Comparison of ENCODE assay signal across 1 cellular context in the genomic region with DNA sequence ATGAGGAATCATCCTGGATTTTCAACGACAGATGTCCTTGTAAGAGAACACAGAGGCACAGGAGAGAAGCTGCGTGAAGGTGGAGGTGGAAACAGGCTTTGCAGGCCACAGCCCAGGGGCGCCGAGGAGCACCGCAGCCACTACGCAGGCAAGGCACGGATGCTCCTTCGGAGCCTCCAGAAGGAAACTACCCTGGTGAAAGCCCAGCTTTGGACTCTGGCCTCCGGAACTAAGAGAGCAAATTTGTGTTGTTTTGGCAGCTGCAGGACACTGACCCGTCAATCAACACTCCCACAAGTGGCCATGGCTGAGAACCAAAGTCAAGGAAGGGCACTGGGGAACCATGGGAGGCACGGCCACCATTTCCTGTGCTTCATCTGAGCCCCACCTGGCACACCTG.
TF ChIP-seq lines count a peak whose summit lies in the region.

No MANE protein-coding gene starts in this region.

TF ChIP-seq in HepG2, 621 proteins besides CTCF, POLR2A, EP300 and RAD21 (continues in another document):
- peak; percentile 71 for TF ChIP-seq ZNF687 (CRISPR knock-in tag; IDR thresholded peaks at IDR 0.05)
- no peak for TF ChIP-seq FOSL1 (CRISPR knock-in tag; IDR thresholded peaks at IDR 0.05; ENCODE audit: borderline replicate concordance)
- peak; percentile 18; the same call in 1 of the 2 replicates for TF ChIP-seq FOXO1 (CRISPR knock-in tag; IDR thresholded peaks at IDR 0.05)
- TF ChIP-seq ZNF317 (CRISPR knock-in tag; IDR thresholded peaks at IDR 0.05) = no peak
- TF ChIP-seq ZBTB7B (CRISPR knock-in tag; IDR thresholded peaks at IDR 0.05) = no peak
- TF ChIP-seq, protein P1, sequence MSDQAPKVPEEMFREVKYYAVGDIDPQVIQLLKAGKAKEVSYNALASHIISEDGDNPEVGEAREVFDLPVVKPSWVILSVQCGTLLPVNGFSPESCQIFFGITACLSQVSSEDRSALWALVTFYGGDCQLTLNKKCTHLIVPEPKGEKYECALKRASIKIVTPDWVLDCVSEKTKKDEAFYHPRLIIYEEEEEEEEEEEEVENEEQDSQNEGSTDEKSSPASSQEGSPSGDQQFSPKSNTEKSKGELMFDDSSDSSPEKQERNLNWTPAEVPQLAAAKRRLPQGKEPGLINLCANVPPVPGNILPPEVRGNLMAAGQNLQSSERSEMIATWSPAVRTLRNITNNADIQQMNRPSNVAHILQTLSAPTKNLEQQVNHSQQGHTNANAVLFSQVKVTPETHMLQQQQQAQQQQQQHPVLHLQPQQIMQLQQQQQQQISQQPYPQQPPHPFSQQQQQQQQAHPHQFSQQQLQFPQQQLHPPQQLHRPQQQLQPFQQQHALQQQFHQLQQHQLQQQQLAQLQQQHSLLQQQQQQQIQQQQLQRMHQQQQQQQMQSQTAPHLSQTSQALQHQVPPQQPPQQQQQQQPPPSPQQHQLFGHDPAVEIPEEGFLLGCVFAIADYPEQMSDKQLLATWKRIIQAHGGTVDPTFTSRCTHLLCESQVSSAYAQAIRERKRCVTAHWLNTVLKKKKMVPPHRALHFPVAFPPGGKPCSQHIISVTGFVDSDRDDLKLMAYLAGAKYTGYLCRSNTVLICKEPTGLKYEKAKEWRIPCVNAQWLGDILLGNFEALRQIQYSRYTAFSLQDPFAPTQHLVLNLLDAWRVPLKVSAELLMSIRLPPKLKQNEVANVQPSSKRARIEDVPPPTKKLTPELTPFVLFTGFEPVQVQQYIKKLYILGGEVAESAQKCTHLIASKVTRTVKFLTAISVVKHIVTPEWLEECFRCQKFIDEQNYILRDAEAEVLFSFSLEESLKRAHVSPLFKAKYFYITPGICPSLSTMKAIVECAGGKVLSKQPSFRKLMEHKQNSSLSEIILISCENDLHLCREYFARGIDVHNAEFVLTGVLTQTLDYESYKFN (CRISPR knock-in tag; conservative IDR thresholded peaks at IDR 0.05) = peak; percentile 67
- 0 out of 2 replicates have a peak, but pooled peaks have one; percentile 23 for TF ChIP-seq RBFOX2 (IDR thresholded peaks at IDR 0.05; ENCODE audit: low read depth, low read length)
- TF ChIP-seq TFAP4 (IDR thresholded peaks at IDR 0.05; ENCODE audit: borderline replicate concordance, low read depth) = peak; percentile 27; the same call in 1 of the 2 replicates
- TF ChIP-seq DR1 (CRISPR knock-in tag; IDR thresholded peaks at IDR 0.05) = no peak
- TF ChIP-seq ZNF383 (CRISPR knock-in tag; IDR thresholded peaks at IDR 0.05; ENCODE audit: borderline replicate concordance) = no peak
- no peak for TF ChIP-seq ZNF550 (CRISPR knock-in tag; IDR thresholded peaks at IDR 0.05; ENCODE audit: borderline replicate concordance)
- TF ChIP-seq CSRNP1 (CRISPR knock-in tag; IDR thresholded peaks at IDR 0.05) = no peak
- TF ChIP-seq SMARCE1 (IDR thresholded peaks at IDR 0.05; ENCODE audit: borderline replicate concordance) = no peak
- no peak for TF ChIP-seq TGIF2 (CRISPR knock-in tag; IDR thresholded peaks at IDR 0.05)
- TF ChIP-seq PHF21A (CRISPR knock-in tag; IDR thresholded peaks at IDR 0.05) = 0 out of 2 replicates have a peak, but pooled peaks have one; percentile 19
- no peak for TF ChIP-seq SMARCC2 (IDR thresholded peaks at IDR 0.05)
- TF ChIP-seq, protein P2, sequence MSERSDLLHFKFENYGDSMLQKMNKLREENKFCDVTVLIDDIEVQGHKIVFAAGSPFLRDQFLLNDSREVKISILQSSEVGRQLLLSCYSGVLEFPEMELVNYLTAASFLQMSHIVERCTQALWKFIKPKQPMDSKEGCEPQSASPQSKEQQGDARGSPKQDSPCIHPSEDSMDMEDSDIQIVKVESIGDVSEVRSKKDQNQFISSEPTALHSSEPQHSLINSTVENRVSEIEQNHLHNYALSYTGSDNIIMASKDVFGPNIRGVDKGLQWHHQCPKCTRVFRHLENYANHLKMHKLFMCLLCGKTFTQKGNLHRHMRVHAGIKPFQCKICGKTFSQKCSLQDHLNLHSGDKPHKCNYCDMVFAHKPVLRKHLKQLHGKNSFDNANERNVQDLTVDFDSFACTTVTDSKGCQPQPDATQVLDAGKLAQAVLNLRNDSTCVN (CRISPR knock-in tag; IDR thresholded peaks at IDR 0.05; ENCODE audit: borderline replicate concordance) = 0 out of 2 replicates have a peak, but pooled peaks have one; percentile 24
- no peak for TF ChIP-seq ZNF530 (CRISPR knock-in tag; IDR thresholded peaks at IDR 0.05; ENCODE audit: low read depth)
- TF ChIP-seq YY1 (IDR thresholded peaks at IDR 0.05; ENCODE audit: insufficient read depth, insufficient replicate concordance, low read depth, low read length) = peak; percentile 33
- TF ChIP-seq ETV5 (CRISPR knock-in tag; IDR thresholded peaks at IDR 0.05; ENCODE audit: borderline replicate concordance) = peak; percentile 77; the same call in 1 of the 2 replicates
- TF ChIP-seq, protein P3, sequence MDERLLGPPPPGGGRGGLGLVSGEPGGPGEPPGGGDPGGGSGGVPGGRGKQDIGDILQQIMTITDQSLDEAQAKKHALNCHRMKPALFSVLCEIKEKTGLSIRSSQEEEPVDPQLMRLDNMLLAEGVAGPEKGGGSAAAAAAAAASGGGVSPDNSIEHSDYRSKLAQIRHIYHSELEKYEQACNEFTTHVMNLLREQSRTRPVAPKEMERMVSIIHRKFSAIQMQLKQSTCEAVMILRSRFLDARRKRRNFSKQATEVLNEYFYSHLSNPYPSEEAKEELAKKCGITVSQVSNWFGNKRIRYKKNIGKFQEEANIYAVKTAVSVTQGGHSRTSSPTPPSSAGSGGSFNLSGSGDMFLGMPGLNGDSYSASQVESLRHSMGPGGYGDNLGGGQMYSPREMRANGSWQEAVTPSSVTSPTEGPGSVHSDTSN (CRISPR knock-in tag; IDR thresholded peaks at IDR 0.05) = peak; percentile 80
- TF ChIP-seq ZNF563 (CRISPR knock-in tag; IDR thresholded peaks at IDR 0.05) = 0 out of 2 replicates have a peak, but pooled peaks have one; percentile 24
- TF ChIP-seq, protein P4, sequence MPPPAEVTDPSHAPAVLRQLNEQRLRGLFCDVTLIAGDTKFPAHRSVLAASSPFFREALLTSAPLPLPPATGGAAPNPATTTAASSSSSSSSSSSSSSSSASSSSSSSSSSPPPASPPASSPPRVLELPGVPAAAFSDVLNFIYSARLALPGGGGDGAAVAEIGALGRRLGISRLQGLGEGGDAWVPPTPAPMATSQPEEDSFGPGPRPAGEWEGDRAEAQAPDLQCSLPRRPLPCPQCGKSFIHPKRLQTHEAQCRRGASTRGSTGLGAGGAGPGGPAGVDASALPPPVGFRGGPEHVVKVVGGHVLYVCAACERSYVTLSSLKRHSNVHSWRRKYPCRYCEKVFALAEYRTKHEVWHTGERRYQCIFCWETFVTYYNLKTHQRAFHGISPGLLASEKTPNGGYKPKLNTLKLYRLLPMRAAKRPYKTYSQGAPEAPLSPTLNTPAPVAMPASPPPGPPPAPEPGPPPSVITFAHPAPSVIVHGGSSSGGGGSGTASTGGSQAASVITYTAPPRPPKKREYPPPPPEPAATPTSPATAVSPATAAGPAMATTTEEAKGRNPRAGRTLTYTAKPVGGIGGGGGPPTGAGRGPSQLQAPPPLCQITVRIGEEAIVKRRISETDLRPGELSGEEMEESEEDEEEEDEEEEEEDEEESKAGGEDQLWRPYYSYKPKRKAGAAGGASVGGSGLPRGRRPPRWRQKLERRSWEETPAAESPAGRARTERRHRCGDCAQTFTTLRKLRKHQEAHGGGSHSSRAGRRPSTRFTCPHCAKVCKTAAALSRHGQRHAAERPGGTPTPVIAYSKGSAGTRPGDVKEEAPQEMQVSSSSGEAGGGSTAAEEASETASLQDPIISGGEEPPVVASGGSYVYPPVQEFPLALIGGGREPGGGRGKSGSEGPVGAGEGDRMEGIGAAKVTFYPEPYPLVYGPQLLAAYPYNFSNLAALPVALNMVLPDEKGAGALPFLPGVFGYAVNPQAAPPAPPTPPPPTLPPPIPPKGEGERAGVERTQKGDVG (CRISPR knock-in tag; IDR thresholded peaks at IDR 0.05; ENCODE audit: borderline replicate concordance) = peak; percentile 70; the same call in 1 of the 2 replicates
- TF ChIP-seq ARID3A (IDR thresholded peaks at IDR 0.05; ENCODE audit: low read depth, low read length) = no peak
- peak; percentile 76 for TF ChIP-seq HNF4A (CRISPR knock-in tag; IDR thresholded peaks at IDR 0.05)
- TF ChIP-seq, protein P5, sequence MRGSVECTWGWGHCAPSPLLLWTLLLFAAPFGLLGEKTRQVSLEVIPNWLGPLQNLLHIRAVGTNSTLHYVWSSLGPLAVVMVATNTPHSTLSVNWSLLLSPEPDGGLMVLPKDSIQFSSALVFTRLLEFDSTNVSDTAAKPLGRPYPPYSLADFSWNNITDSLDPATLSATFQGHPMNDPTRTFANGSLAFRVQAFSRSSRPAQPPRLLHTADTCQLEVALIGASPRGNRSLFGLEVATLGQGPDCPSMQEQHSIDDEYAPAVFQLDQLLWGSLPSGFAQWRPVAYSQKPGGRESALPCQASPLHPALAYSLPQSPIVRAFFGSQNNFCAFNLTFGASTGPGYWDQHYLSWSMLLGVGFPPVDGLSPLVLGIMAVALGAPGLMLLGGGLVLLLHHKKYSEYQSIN (CRISPR knock-in tag; IDR thresholded peaks at IDR 0.05; ENCODE audit: borderline replicate concordance) = no peak
- TF ChIP-seq MEIS2 (CRISPR knock-in tag; IDR thresholded peaks at IDR 0.05) = peak; percentile 76
- TF ChIP-seq SAP130 (CRISPR knock-in tag; IDR thresholded peaks at IDR 0.05; ENCODE audit: low read depth) = 0 out of 2 replicates have a peak, but pooled peaks have one; percentile 28
- no peak for TF ChIP-seq ARNT (IDR thresholded peaks at IDR 0.05)
- no peak for TF ChIP-seq U2AF1 (optimal IDR thresholded peaks at IDR 0.05; ENCODE audit: low read depth, low read length)
- TF ChIP-seq NR2F6 (IDR thresholded peaks at IDR 0.05) = no peak
- no peak for TF ChIP-seq NR2F6 (CRISPR knock-in tag; IDR thresholded peaks at IDR 0.05)
